Comparison of ENCODE assay signal across 1 cellular context in the genomic region with DNA sequence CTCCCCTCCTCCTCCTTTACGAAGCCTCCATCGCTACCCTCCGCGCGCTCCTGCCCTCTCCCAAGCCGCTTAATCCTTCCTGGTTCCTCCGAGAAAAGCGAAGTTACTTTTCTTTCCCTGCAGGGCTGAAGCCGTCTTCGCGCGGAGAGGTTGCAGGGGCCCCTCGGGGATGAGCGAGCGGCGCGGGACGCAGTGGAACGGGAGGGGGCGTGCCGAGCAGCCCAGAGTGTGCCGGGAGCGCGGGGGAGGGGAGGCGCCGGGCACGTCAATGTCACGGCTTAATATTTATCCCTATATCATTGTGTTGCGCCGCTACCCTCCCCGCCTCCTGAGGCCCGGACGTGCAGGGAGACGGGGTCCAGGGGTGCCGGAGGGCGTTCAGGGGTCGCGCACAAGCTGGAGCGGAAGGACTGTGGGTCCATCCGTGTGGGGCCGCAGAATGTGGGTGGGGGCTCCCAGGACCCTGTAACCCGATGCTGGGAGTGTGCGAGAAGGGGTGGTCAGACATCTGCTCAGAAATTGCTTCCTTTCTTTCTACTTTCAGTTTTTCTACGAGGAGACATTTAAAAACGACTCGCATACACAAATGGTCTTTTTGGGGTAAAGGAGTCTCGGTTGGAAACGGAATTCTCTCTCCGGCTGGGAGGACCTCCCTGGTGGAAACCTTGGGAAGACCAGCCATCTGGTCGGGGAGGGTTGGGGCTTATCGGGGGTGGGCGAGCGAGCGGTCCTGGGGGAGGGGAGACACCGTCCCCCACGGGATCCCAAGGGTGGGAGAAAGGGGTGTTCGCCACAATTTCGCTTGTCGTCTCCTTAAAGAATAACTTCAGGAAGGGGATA.
TF ChIP-seq lines count a peak whose summit lies in the region.

No MANE protein-coding gene starts in this region.

TF ChIP-seq in HepG2, 621 proteins besides CTCF, POLR2A, EP300 and RAD21 (continued from another document and continues in another):
- TF ChIP-seq, protein P1, sequence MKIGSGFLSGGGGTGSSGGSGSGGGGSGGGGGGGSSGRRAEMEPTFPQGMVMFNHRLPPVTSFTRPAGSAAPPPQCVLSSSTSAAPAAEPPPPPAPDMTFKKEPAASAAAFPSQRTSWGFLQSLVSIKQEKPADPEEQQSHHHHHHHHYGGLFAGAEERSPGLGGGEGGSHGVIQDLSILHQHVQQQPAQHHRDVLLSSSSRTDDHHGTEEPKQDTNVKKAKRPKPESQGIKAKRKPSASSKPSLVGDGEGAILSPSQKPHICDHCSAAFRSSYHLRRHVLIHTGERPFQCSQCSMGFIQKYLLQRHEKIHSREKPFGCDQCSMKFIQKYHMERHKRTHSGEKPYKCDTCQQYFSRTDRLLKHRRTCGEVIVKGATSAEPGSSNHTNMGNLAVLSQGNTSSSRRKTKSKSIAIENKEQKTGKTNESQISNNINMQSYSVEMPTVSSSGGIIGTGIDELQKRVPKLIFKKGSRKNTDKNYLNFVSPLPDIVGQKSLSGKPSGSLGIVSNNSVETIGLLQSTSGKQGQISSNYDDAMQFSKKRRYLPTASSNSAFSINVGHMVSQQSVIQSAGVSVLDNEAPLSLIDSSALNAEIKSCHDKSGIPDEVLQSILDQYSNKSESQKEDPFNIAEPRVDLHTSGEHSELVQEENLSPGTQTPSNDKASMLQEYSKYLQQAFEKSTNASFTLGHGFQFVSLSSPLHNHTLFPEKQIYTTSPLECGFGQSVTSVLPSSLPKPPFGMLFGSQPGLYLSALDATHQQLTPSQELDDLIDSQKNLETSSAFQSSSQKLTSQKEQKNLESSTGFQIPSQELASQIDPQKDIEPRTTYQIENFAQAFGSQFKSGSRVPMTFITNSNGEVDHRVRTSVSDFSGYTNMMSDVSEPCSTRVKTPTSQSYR (CRISPR knock-in tag; IDR thresholded peaks at IDR 0.05; ENCODE audit: borderline replicate concordance), result peak; percentile 94
- no peak for TF ChIP-seq TP53 (CRISPR knock-in tag; conservative IDR thresholded peaks at IDR 0.05)
- TF ChIP-seq BHLHE40 (IDR thresholded peaks at IDR 0.05; ENCODE audit: low read length), result peak; percentile 70
- TF ChIP-seq ZNF503 (CRISPR knock-in tag; IDR thresholded peaks at IDR 0.05), result peak; percentile 50; the same call in 1 of the 2 replicates
- no peak for TF ChIP-seq ZNF260 (CRISPR knock-in tag; IDR thresholded peaks at IDR 0.05; ENCODE audit: borderline replicate concordance, low read depth)
- no peak for TF ChIP-seq CHD4 (IDR thresholded peaks at IDR 0.05; ENCODE audit: borderline replicate concordance, low read length)
- TF ChIP-seq SRSF9 (IDR thresholded peaks at IDR 0.05; ENCODE audit: borderline replicate concordance, insufficient read depth, low read depth, low read length, poor library complexity, severe bottlenecking), result no peak
- peak; percentile 29; the same call in 1 of the 2 replicates for TF ChIP-seq YEATS2 (CRISPR knock-in tag; IDR thresholded peaks at IDR 0.05; ENCODE audit: borderline replicate concordance)
- TF ChIP-seq, protein P2, sequence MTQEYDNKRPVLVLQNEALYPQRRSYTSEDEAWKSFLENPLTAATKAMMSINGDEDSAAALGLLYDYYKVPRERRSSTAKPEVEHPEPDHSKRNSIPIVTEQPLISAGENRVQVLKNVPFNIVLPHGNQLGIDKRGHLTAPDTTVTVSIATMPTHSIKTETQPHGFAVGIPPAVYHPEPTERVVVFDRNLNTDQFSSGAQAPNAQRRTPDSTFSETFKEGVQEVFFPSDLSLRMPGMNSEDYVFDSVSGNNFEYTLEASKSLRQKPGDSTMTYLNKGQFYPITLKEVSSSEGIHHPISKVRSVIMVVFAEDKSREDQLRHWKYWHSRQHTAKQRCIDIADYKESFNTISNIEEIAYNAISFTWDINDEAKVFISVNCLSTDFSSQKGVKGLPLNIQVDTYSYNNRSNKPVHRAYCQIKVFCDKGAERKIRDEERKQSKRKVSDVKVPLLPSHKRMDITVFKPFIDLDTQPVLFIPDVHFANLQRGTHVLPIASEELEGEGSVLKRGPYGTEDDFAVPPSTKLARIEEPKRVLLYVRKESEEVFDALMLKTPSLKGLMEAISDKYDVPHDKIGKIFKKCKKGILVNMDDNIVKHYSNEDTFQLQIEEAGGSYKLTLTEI (CRISPR knock-in tag; conservative IDR thresholded peaks at IDR 0.05), result no peak
- no peak; the same call in 1 of the 2 replicates for TF ChIP-seq SRY (CRISPR knock-in tag; IDR thresholded peaks at IDR 0.05)
- TF ChIP-seq ZNF432 (CRISPR knock-in tag; IDR thresholded peaks at IDR 0.05; ENCODE audit: borderline replicate concordance), result no peak
- peak; percentile 55; the same call in 1 of the 2 replicates for TF ChIP-seq ZNF891 (CRISPR knock-in tag; IDR thresholded peaks at IDR 0.05)
- TF ChIP-seq GTF3A (CRISPR knock-in tag; conservative IDR thresholded peaks at IDR 0.05), result no peak
- peak; percentile 92 for TF ChIP-seq AKAP8 (CRISPR knock-in tag; IDR thresholded peaks at IDR 0.05)
- no peak for TF ChIP-seq HMG20A (CRISPR knock-in tag; IDR thresholded peaks at IDR 0.05; ENCODE audit: borderline replicate concordance)
- TF ChIP-seq SRSF1 (optimal IDR thresholded peaks at IDR 0.05; ENCODE audit: low read depth, low read length), result no peak
- TF ChIP-seq, protein P3, sequence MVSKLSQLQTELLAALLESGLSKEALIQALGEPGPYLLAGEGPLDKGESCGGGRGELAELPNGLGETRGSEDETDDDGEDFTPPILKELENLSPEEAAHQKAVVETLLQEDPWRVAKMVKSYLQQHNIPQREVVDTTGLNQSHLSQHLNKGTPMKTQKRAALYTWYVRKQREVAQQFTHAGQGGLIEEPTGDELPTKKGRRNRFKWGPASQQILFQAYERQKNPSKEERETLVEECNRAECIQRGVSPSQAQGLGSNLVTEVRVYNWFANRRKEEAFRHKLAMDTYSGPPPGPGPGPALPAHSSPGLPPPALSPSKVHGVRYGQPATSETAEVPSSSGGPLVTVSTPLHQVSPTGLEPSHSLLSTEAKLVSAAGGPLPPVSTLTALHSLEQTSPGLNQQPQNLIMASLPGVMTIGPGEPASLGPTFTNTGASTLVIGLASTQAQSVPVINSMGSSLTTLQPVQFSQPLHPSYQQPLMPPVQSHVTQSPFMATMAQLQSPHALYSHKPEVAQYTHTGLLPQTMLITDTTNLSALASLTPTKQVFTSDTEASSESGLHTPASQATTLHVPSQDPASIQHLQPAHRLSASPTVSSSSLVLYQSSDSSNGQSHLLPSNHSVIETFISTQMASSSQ (IDR thresholded peaks at IDR 0.05; ENCODE audit: low read depth), result no peak; the same call in 1 of the 2 replicates
- TF ChIP-seq, protein P3 (CRISPR knock-in tag; IDR thresholded peaks at IDR 0.05; ENCODE audit: borderline replicate concordance), result peak; percentile 89
- TF ChIP-seq IRF9 (CRISPR knock-in tag; IDR thresholded peaks at IDR 0.05; ENCODE audit: borderline replicate concordance), result peak; percentile 27; the same call in 1 of the 2 replicates
- no peak; the same call in 1 of the 2 replicates for TF ChIP-seq POLR2G (IDR thresholded peaks at IDR 0.05; ENCODE audit: low read depth, low read length)
- no peak for TF ChIP-seq ZNF543 (CRISPR knock-in tag; IDR thresholded peaks at IDR 0.05)
- TF ChIP-seq SIX4 (CRISPR knock-in tag; IDR thresholded peaks at IDR 0.05), result peak; percentile 62
- TF ChIP-seq, protein P4, sequence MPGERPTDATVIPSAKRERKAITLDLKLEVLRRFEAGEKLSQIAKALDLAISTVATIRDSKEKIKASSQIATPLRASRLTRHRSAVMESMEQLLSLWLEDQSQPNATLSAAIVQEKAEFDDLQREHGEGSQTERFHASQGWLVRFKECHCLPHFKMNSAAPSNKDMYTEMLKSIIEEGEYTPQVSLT (CRISPR knock-in tag; IDR thresholded peaks at IDR 0.05; ENCODE audit: borderline replicate concordance, low read depth), result no peak
- TF ChIP-seq GTF2F1 (IDR thresholded peaks at IDR 0.05; ENCODE audit: low read length), result no peak
- TF ChIP-seq ZNF879 (CRISPR knock-in tag; IDR thresholded peaks at IDR 0.05), result no peak
- TF ChIP-seq AGO2 (optimal IDR thresholded peaks at IDR 0.05; ENCODE audit: low read depth, low read length), result peak; percentile 18
- TF ChIP-seq, protein P5, sequence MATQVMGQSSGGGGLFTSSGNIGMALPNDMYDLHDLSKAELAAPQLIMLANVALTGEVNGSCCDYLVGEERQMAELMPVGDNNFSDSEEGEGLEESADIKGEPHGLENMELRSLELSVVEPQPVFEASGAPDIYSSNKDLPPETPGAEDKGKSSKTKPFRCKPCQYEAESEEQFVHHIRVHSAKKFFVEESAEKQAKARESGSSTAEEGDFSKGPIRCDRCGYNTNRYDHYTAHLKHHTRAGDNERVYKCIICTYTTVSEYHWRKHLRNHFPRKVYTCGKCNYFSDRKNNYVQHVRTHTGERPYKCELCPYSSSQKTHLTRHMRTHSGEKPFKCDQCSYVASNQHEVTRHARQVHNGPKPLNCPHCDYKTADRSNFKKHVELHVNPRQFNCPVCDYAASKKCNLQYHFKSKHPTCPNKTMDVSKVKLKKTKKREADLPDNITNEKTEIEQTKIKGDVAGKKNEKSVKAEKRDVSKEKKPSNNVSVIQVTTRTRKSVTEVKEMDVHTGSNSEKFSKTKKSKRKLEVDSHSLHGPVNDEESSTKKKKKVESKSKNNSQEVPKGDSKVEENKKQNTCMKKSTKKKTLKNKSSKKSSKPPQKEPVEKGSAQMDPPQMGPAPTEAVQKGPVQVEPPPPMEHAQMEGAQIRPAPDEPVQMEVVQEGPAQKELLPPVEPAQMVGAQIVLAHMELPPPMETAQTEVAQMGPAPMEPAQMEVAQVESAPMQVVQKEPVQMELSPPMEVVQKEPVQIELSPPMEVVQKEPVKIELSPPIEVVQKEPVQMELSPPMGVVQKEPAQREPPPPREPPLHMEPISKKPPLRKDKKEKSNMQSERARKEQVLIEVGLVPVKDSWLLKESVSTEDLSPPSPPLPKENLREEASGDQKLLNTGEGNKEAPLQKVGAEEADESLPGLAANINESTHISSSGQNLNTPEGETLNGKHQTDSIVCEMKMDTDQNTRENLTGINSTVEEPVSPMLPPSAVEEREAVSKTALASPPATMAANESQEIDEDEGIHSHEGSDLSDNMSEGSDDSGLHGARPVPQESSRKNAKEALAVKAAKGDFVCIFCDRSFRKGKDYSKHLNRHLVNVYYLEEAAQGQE (IDR thresholded peaks at IDR 0.05; ENCODE audit: borderline replicate concordance in 1 of 2, low read depth in 1 of 2, low read length in 2 of 2), result peak in 1 of 2 experiments; percentile 10; a peak in 1 of 4 replicates
- no peak for TF ChIP-seq NKX3-1 (CRISPR knock-in tag; IDR thresholded peaks at IDR 0.05)
- peak; percentile 74; the same call in 1 of the 2 replicates for TF ChIP-seq ZNF878 (CRISPR knock-in tag; IDR thresholded peaks at IDR 0.05)
- TF ChIP-seq CHD2 (IDR thresholded peaks at IDR 0.05; ENCODE audit: low read depth, low read length), result no peak
- no peak for TF ChIP-seq KLF11 (CRISPR knock-in tag; IDR thresholded peaks at IDR 0.05)
- TF ChIP-seq SSRP1 (CRISPR knock-in tag; IDR thresholded peaks at IDR 0.05), result no peak
- TF ChIP-seq ZBTB7B (CRISPR knock-in tag; IDR thresholded peaks at IDR 0.05), result peak; percentile 99
- no peak for TF ChIP-seq ZZZ3 (CRISPR knock-in tag; IDR thresholded peaks at IDR 0.05; ENCODE audit: borderline replicate concordance)
- peak; percentile 77; the same call in 1 of the 2 replicates for TF ChIP-seq ZNF329 (CRISPR knock-in tag; IDR thresholded peaks at IDR 0.05; ENCODE audit: low read depth)
- no peak for TF ChIP-seq PHF20 (CRISPR knock-in tag; IDR thresholded peaks at IDR 0.05)
- 0 out of 2 replicates have a peak, but pooled peaks have one; percentile 37 for TF ChIP-seq CBFB (CRISPR knock-in tag; IDR thresholded peaks at IDR 0.05)
- TF ChIP-seq, protein P6, sequence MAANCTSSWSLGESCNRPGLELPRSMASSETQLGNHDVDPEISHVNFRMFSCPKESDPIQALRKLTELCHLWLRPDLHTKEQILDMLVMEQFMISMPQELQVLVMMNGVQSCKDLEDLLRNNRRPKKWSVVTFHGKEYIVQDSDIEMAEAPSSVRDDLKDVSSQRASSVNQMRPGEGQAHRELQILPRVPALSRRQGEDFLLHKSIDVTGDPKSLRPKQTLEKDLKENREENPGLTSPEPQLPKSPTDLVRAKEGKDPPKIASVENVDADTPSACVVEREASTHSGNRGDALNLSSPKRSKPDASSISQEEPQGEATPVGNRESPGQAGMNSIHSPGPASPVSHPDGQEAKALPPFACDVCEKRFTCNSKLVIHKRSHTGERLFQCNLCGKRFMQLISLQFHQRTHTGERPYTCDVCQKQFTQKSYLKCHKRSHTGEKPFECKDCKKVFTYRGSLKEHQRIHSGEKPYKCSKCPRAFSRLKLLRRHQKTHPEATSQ (CRISPR knock-in tag; IDR thresholded peaks at IDR 0.05; ENCODE audit: borderline replicate concordance), result no peak; the same call in 1 of the 2 replicates
- no peak for TF ChIP-seq TOPORS (CRISPR knock-in tag; IDR thresholded peaks at IDR 0.05)
- no peak for TF ChIP-seq ZFP41 (CRISPR knock-in tag; IDR thresholded peaks at IDR 0.05; ENCODE audit: borderline replicate concordance)
